17 cellular contexts compared by ENCODE assay signal in genomic region chr9:93085676-93086075, GRCh38. TPM values are rescaled to one million over a fixed set of nuclear protein-coding genes. Genes with fewer than 3 reads are reported as not detected.
DNase-seq lines count a peak whose midpoint lies in the region; ATAC-seq and TF ChIP-seq lines count a peak whose summit lies in the region.
"Had no signal": no experiment of that assay in that cellular context is flagged by ENCODE, and none has a peak within 500 bp of the region (broad histone marks: within the 10 kb centered on the region; RNA-seq: fewer than 3 reads in every experiment).

No MANE protein-coding gene starts in this region.

- peaks cover 0 to 26% of the 10 kb centered on the region in 2 donors for H3K9me3 Mint-ChIP-seq in activated naive CD4-positive, alpha-beta T cell treated with anti-CD3 and anti-CD28 coated beads, Interleukin-2, amount 50 U/mL, for 72 hours
- H3K9me3 Mint-ChIP-seq in activated CD8-positive, alpha-beta memory T cell treated with anti-CD3 and anti-CD28 coated beads, Interleukin-2, amount 10 ng/mL, durations not matched to agents 7 days and 5 days (ENCODE audit: low read depth): peaks cover 9% of the 10 kb centered on the region
- H3K9me3 Mint-ChIP-seq: CD8-positive, alpha-beta memory T cell; effector memory CD8-positive, alpha-beta T cell had no signal

- no peaks in the 10 kb centered on the region for H3K27me3 Mint-ChIP-seq in activated CD8-positive, alpha-beta memory T cell treated with anti-CD3 and anti-CD28 coated beads, Interleukin-2, amount 10 ng/mL, durations not matched to agents 7 days and 5 days
- H3K27me3 Mint-ChIP-seq: CD8-positive, alpha-beta memory T cell; effector memory CD8-positive, alpha-beta T cell had no signal

- no peak for TF ChIP-seq CTCF in GM13977 (IDR thresholded peaks at IDR 0.05; ENCODE audit: extremely low read depth, insufficient read depth, missing control alignments)

- peak overlapping the region; percentile 59 to 60 for H3K27ac Mint-ChIP-seq in activated naive CD4-positive, alpha-beta T cell treated with anti-CD3 and anti-CD28 coated beads, Interleukin-2, amount 50 U/mL, for 72 hours
- no peak overlapping the region for H3K27ac Mint-ChIP-seq in activated CD8-positive, alpha-beta memory T cell treated with anti-CD3 and anti-CD28 coated beads, Interleukin-2, amount 10 ng/mL, durations not matched to agents 7 days and 5 days
- H3K27ac Mint-ChIP-seq: effector memory CD8-positive, alpha-beta T cell; HFFc6 had no signal

- no peak for DNase-seq in activated naive CD4-positive, alpha-beta T cell treated with anti-CD3 and anti-CD28 coated beads, Interleukin-2, amount 50 U/mL, for 72 hours (ENCODE audit: low spot score in 2 of 2)
- no peak for DNase-seq in activated naive CD4-positive, alpha-beta T cell treated with anti-CD3 and anti-CD28 coated beads, Interleukin-2, amount 50 U/mL, for 16 hours
- peak; percentile 37 for DNase-seq in activated CD8-positive, alpha-beta memory T cell treated with anti-CD3 and anti-CD28 coated beads, Interleukin-2, amount 10 ng/mL, durations not matched to agents 7 days and 5 days
- DNase-seq in islet precursor cell: peak; percentile 18
- peak; percentile 22 for DNase-seq in stimulated activated CD8-positive, alpha-beta memory T cell treated with anti-CD3 and anti-CD28 coated beads, Interleukin-4, amount 100 ng/mL, for 48 hours
- DNase-seq in NCI-H1436 treated with DMSO at 0.1 percent for 48 hours (lab: John Stamatoyannopoulos, UW): no peak
- no peak for DNase-seq in CD1c-positive myeloid dendritic cell (ENCODE audit: extremely low spot score)
- no peak for DNase-seq in GM13977 (ENCODE audit: low spot score)
- DNase-seq: caudate nucleus; CD8-positive, alpha-beta memory T cell; DND-41; effector memory CD8-positive, alpha-beta T cell; HFFc6; NCI-H1092 treated with DMSO at 0.1 percent for 48 hours; NCI-H510A treated with DMSO at 0.1 percent for 48 hours had no signal

- CTCF ChIA-PET in activated CD8-positive, alpha-beta memory T cell treated with anti-CD3 and anti-CD28 coated beads, Interleukin-2, amount 10 ng/mL, durations not matched to agents 7 days and 5 days (lab: Charles Lee): interaction anchor here (1.0 kb wide), 1 partner anchor 60 kb away, joined by 3 read pairs; no protein-coding TSS in a partner anchor

- H3K4me1 Mint-ChIP-seq in activated CD8-positive, alpha-beta memory T cell treated with anti-CD3 and anti-CD28 coated beads, Interleukin-2, amount 10 ng/mL, durations not matched to agents 7 days and 5 days: peaks cover 46% of the 10 kb centered on the region

- no peak for ATAC-seq in activated naive CD4-positive, alpha-beta T cell treated with anti-CD3 and anti-CD28 coated beads, Interleukin-2, amount 50 U/mL, for 72 hours
- ATAC-seq in activated CD8-positive, alpha-beta memory T cell treated with anti-CD3 and anti-CD28 coated beads, Interleukin-2, amount 10 ng/mL, durations not matched to agents 7 days and 5 days: no peak
- ATAC-seq: effector memory CD8-positive, alpha-beta T cell; Right ventricle myocardium inferior had no signal

- in situ Hi-C loops in GM13977 (cut with MboI; ENCODE audit: low pct_unique_long_range_greater_than_20kb, low sequenced_read_pairs, unreplicated experiment): no loop called here

- peaks cover 15 to 83% of the 10 kb centered on the region in 2 donors for H3K36me3 Mint-ChIP-seq in activated naive CD4-positive, alpha-beta T cell treated with anti-CD3 and anti-CD28 coated beads, Interleukin-2, amount 50 U/mL, for 72 hours
- peaks cover 74% of the 10 kb centered on the region for H3K36me3 Mint-ChIP-seq in activated CD8-positive, alpha-beta memory T cell treated with anti-CD3 and anti-CD28 coated beads, Interleukin-2, amount 10 ng/mL, durations not matched to agents 7 days and 5 days

- H3K4me3 Mint-ChIP-seq in activated CD8-positive, alpha-beta memory T cell treated with anti-CD3 and anti-CD28 coated beads, Interleukin-2, amount 10 ng/mL, durations not matched to agents 7 days and 5 days: no peak overlapping the region
- H3K4me3 Mint-ChIP-seq: CD8-positive, alpha-beta memory T cell; effector memory CD8-positive, alpha-beta T cell; HFFc6 had no signal

RNA-seq across cellular contexts. Expression of gene CARD19, which starts 10.3 kb away (rescaled TPM):
- total RNA-seq in activated naive CD4-positive, alpha-beta T cell treated with anti-CD3 and anti-CD28 coated beads, Interleukin-2, amount 50 U/mL, for 72 hours: 10 to 100 TPM; 58.1 to 82.6 TPM
- total RNA-seq in activated CD8-positive, alpha-beta memory T cell treated with anti-CD3 and anti-CD28 coated beads, Interleukin-2, amount 10 ng/mL, durations not matched to agents 7 days and 5 days: 10 to 100 TPM; 45.0 to 83.0 TPM

RNA-seq across cellular contexts. Expression of gene SUSD3, which starts 27.2 kb away (rescaled TPM):
- 10 to 100 TPM; 70.7 to 81.9 TPM for total RNA-seq in activated naive CD4-positive, alpha-beta T cell treated with anti-CD3 and anti-CD28 coated beads, Interleukin-2, amount 50 U/mL, for 72 hours
- 10 to 100 TPM; 40.1 to 67.3 TPM for total RNA-seq in activated CD8-positive, alpha-beta memory T cell treated with anti-CD3 and anti-CD28 coated beads, Interleukin-2, amount 10 ng/mL, durations not matched to agents 7 days and 5 days
- total RNA-seq: smooth muscle cell had no signal

RNA-seq across cellular contexts. Expression of gene NINJ1, which starts 48.4 kb away (rescaled TPM):
- 10 to 100 TPM; 81.0 to 84.8 TPM for total RNA-seq in activated naive CD4-positive, alpha-beta T cell treated with anti-CD3 and anti-CD28 coated beads, Interleukin-2, amount 50 U/mL, for 72 hours
- total RNA-seq in activated CD8-positive, alpha-beta memory T cell treated with anti-CD3 and anti-CD28 coated beads, Interleukin-2, amount 10 ng/mL, durations not matched to agents 7 days and 5 days: 10 to 100 TPM; 31.1 to 54.9 TPM

Comparison
In these comparisons a context has a peak if more than half of its experiments do, and no peak if none do; other contexts are left out.
1. DNase-seq: peak in activated CD8-positive, alpha-beta memory T cell treated with anti-CD3 and anti-CD28 coated beads, Interleukin-2, amount 10 ng/mL, durations not matched to agents 7 days and 5 days (single experiment), islet precursor cell (single experiment) and stimulated activated CD8-positive, alpha-beta memory T cell treated with anti-CD3 and anti-CD28 coated beads, Interleukin-4, amount 100 ng/mL, for 48 hours (single experiment); none in activated naive CD4-positive, alpha-beta T cell treated with anti-CD3 and anti-CD28 coated beads, Interleukin-2, amount 50 U/mL, for 72 hours (0 of 2), activated naive CD4-positive, alpha-beta T cell treated with anti-CD3 and anti-CD28 coated beads, Interleukin-2, amount 50 U/mL, for 16 hours (single experiment), NCI-H1436 treated with DMSO at 0.1 percent for 48 hours (single experiment), CD1c-positive myeloid dendritic cell (single experiment) and GM13977 (single experiment).